Comparison of ENCODE assay signal across 9 cellular contexts in genomic region chr7:98879989-98880337, GRCh38. TPM values are rescaled to one million over a fixed set of nuclear protein-coding genes. Genes with fewer than 3 reads are reported as not detected.
DNase-seq lines count a peak whose midpoint lies in the region; ATAC-seq, FAIRE-seq and TF ChIP-seq lines count a peak whose summit lies in the region.
"Had no signal": no experiment of that assay in that cellular context is flagged by ENCODE, and none has a peak within 500 bp of the region (broad histone marks: within the 10 kb centered on the region; RNA-seq: fewer than 3 reads in every experiment).

No MANE protein-coding gene starts in this region.

- H3K27me3 Mint-ChIP-seq in activated naive CD4-positive, alpha-beta T cell treated with anti-CD3 and anti-CD28 coated beads for 36 hours (ENCODE audit: low read depth): no peaks in the 10 kb centered on the region
- H3K27me3 Mint-ChIP-seq in activated naive CD8-positive, alpha-beta T cell treated with anti-CD3 and anti-CD28 coated beads, Interleukin-2, amount 10 ng/mL, durations not matched to agents 7 days and 5 days: no peaks in the 10 kb centered on the region

- WGBS in HepG2 (ENCODE audit: low lambda C conversion rate): 66% methylated on average over 6 of the region's 9 CpGs

- peak overlapping the region; percentile 87 for H3K27ac ChIP-seq in HepG2 (ENCODE audit: extremely low read length, insufficient read depth, low read length)
- H3K27ac ChIP-seq in thoracic aorta: peak overlapping the region in 1 of 2 donors; percentile 92

- H3K4me1 Mint-ChIP-seq in activated naive CD4-positive, alpha-beta T cell treated with anti-CD3 and anti-CD28 coated beads for 36 hours (ENCODE audit: low read depth): peaks cover 33% of the 10 kb centered on the region
- H3K4me1 Mint-ChIP-seq in activated naive CD8-positive, alpha-beta T cell treated with anti-CD3 and anti-CD28 coated beads, Interleukin-2, amount 10 ng/mL, durations not matched to agents 7 days and 5 days: peaks cover 15% of the 10 kb centered on the region

- H3K27ac Mint-ChIP-seq in activated naive CD4-positive, alpha-beta T cell treated with anti-CD3 and anti-CD28 coated beads for 36 hours: peak overlapping the region; percentile 94
- peak overlapping the region; percentile 94 for H3K27ac Mint-ChIP-seq in activated naive CD8-positive, alpha-beta T cell treated with anti-CD3 and anti-CD28 coated beads, Interleukin-2, amount 10 ng/mL, durations not matched to agents 7 days and 5 days

- no peak for FAIRE-seq in HepG2 (lab: Jason Lieb, UNC)
- FAIRE-seq: urothelium cell line had no signal

- CTCF ChIA-PET in activated naive CD4-positive, alpha-beta T cell treated with anti-CD3 and anti-CD28 coated beads for 36 hours (lab: Charles Lee): interaction anchor here (0.6 to 2.1 kb wide), 5 partner anchors 8 to 676 kb away, joined by 3 to 5 read pairs (median 3); no protein-coding TSS in a partner anchor
- CTCF ChIA-PET in HepG2 (lab: Yijun Ruan, JAX; ENCODE audit: low intra/inter-chr PET ratio, low total read pairs): no interaction called here

- H3K4me3 ChIP-seq in HepG2 (replicated peaks in 1 of 3; ENCODE audit: insufficient read depth in 1 of 3, low read depth in 2 of 3, low read length in 3 of 3) (peak overlapping the region; percentile 89 to 100 (median 97); a peak in 5 of 6 replicates), thoracic aorta (peak overlapping the region; percentile 99)

- no peaks in the 10 kb centered on the region for H3K9me3 Mint-ChIP-seq in activated naive CD4-positive, alpha-beta T cell treated with anti-CD3 and anti-CD28 coated beads for 36 hours
- H3K9me3 Mint-ChIP-seq in activated naive CD8-positive, alpha-beta T cell treated with anti-CD3 and anti-CD28 coated beads, Interleukin-2, amount 10 ng/mL, durations not matched to agents 7 days and 5 days: no peaks in the 10 kb centered on the region

- H3K4me1 ChIP-seq in HepG2 (ENCODE audit: insufficient read depth, low read length) (peaks cover 40% of the 10 kb centered on the region), thoracic aorta (ENCODE audit: control insufficient read depth in 1 of 2, low read depth in 2 of 2) (peaks cover 9 to 20% of the 10 kb centered on the region in 2 donors)

- peak overlapping the region; percentile 93 for H3K4me2 ChIP-seq in HepG2 (ENCODE audit: low read depth, low read length)

- ATAC-seq in activated naive CD8-positive, alpha-beta T cell treated with anti-CD3 and anti-CD28 coated beads, Interleukin-2, amount 10 ng/mL, durations not matched to agents 7 days and 5 days (ENCODE audit: low read depth): no peak
- no peak for ATAC-seq in HepG2
- no peak for ATAC-seq in thoracic aorta (ENCODE audit: insufficient number of reproducible peaks, low FRiP score, low read depth)
- no peak for ATAC-seq in GM18858 (IDR thresholded peaks at IDR 0.05; ENCODE audit: unreplicated experiment)
- ATAC-seq in GM21529 (IDR thresholded peaks at IDR 0.05; ENCODE audit: unreplicated experiment): no peak

- peaks cover 27% of the 10 kb centered on the region for H3K36me3 Mint-ChIP-seq in activated naive CD4-positive, alpha-beta T cell treated with anti-CD3 and anti-CD28 coated beads for 36 hours (ENCODE audit: low read depth)
- peaks cover 8% of the 10 kb centered on the region for H3K36me3 Mint-ChIP-seq in activated naive CD8-positive, alpha-beta T cell treated with anti-CD3 and anti-CD28 coated beads, Interleukin-2, amount 10 ng/mL, durations not matched to agents 7 days and 5 days

- peaks cover 4% of the 10 kb centered on the region; the same call in 1 of the 2 replicates for H4K20me1 ChIP-seq in HepG2 (ENCODE audit: insufficient read depth, low read length)

- no peak for DNase-seq in activated naive CD4-positive, alpha-beta T cell treated with anti-CD3 and anti-CD28 coated beads for 36 hours
- DNase-seq in activated naive CD4-positive, alpha-beta T cell treated with anti-CD3 and anti-CD28 coated beads, Interleukin-2, amount 50 U/mL, for 16 hours: no peak
- DNase-seq in activated naive CD8-positive, alpha-beta T cell treated with anti-CD3 and anti-CD28 coated beads, Interleukin-2, amount 10 ng/mL, durations not matched to agents 7 days and 5 days: peak; percentile 42
- DNase-seq in HepG2 (ENCODE audit: low spot score) (no peak), thoracic aorta (ENCODE audit: low spot score) (no peak), NCI-H187 treated with DMSO at 0.1 percent for 48 hours (lab: John Stamatoyannopoulos, UW) (no peak)

- intact Hi-C loops in activated naive CD4-positive, alpha-beta T cell treated with anti-CD3 and anti-CD28 coated beads for 36 hours (cut with micrococcal nuclease): loop anchor here (1.0 to 5.0 kb wide), 7 partner anchors 10 to 908 kb away; partner anchors contain the start of genes ARPC1A, BAIAP2L1, BRI3 and TMEM130
- intact Hi-C loops in HepG2 (cut with micrococcal nuclease; ENCODE audit: unreplicated experiment): loop anchor here (2.0 kb wide), 1 partner anchor 43 kb away; no protein-coding TSS in a partner anchor

- POLR2A ChIA-PET in activated naive CD8-positive, alpha-beta T cell treated with anti-CD3 and anti-CD28 coated beads, Interleukin-2, amount 10 ng/mL, durations not matched to agents 7 days and 5 days (lab: Charles Lee): interaction anchor here (0.6 to 1.0 kb wide), 4 partner anchors 9 to 120 kb away, joined by 3 to 4 read pairs (median 3); partner anchors contain the start of gene TMEM130
- POLR2A ChIA-PET in HepG2 (lab: Yijun Ruan, JAX): interaction anchor here (2.8 kb wide), 1 partner anchor 462 kb away, joined by 11 read pairs; no protein-coding TSS in a partner anchor

- no peak overlapping the region for H2AFZ ChIP-seq in HepG2 (ENCODE audit: low read length)

- peaks cover 1 to 9% of the 10 kb centered on the region in 2 experiments; a peak in 2 of 5 replicates for H3K27me3 ChIP-seq in HepG2 (ENCODE audit: control insufficient read depth in 1 of 2, insufficient read depth in 2 of 2, low read length in 2 of 2)
- H3K27me3 ChIP-seq in thoracic aorta (replicated peaks; ENCODE audit: insufficient read depth): no peaks in the 10 kb centered on the region

- TF ChIP-seq POLR2A in HepG2 (IDR thresholded peaks at IDR 0.05; ENCODE audit: insufficient read depth in 1 of 2, low read depth in 2 of 2, low read length in 2 of 2): no peak

- H3K79me2 ChIP-seq in HepG2 (ENCODE audit: insufficient read depth, low read length): peaks cover 25% of the 10 kb centered on the region

- no peak for TF ChIP-seq RAD21 in HepG2 (CRISPR knock-in tag; IDR thresholded peaks at IDR 0.05)

- in situ Hi-C loops in HepG2 (cut with HindIII; ENCODE audit: extremely low pct_ligation_motif_present, low pct_unique_long_range_greater_than_20kb): no loop called here

- H3K9ac ChIP-seq in HepG2 (ENCODE audit: insufficient read depth, low read depth, low read length): peak overlapping the region; percentile 95

- H3K9me3 ChIP-seq in HepG2 (ENCODE audit: low read length): no peaks in the 10 kb centered on the region
- H3K9me3 ChIP-seq in thoracic aorta: no peaks in the 10 kb centered on the region

- no TSS peak for BruUV-seq in HepG2 (replicated peaks; lab: Mats Ljungman, UMichigan)

- TF ChIP-seq EP300 in HepG2 (IDR thresholded peaks at IDR 0.05; ENCODE audit: low read depth in 2 of 2, low read length in 2 of 2) (no peak), HepG2 (CRISPR knock-in tag; IDR thresholded peaks at IDR 0.05; ENCODE audit: borderline replicate concordance) (no peak)

- peak overlapping the region; percentile 88 for H3K4me3 Mint-ChIP-seq in activated naive CD4-positive, alpha-beta T cell treated with anti-CD3 and anti-CD28 coated beads for 36 hours
- peak overlapping the region; percentile 91 for H3K4me3 Mint-ChIP-seq in activated naive CD8-positive, alpha-beta T cell treated with anti-CD3 and anti-CD28 coated beads, Interleukin-2, amount 10 ng/mL, durations not matched to agents 7 days and 5 days

- H3K36me3 ChIP-seq in HepG2 (replicated peaks in 1 of 2; ENCODE audit: control insufficient read depth in 1 of 2, insufficient read depth in 2 of 2, low read length in 2 of 2): peaks cover 14 to 38% of the 10 kb centered on the region in 2 experiments
- H3K36me3 ChIP-seq in thoracic aorta: peaks cover 24% of the 10 kb centered on the region

- TF ChIP-seq CTCF in HepG2 (CRISPR knock-in tag; IDR thresholded peaks at IDR 0.05): no peak
- TF ChIP-seq CTCF in thoracic aorta (IDR thresholded peaks at IDR 0.05): no peak

RNA-seq across cellular contexts. Expression of gene TRRAP, which starts 1.6 kb away (rescaled TPM):
- total RNA-seq in activated naive CD4-positive, alpha-beta T cell treated with anti-CD3 and anti-CD28 coated beads for 36 hours: 10 to 100 TPM; 33.5 to 37.4 TPM
- total RNA-seq in activated naive CD8-positive, alpha-beta T cell treated with anti-CD3 and anti-CD28 coated beads, Interleukin-2, amount 10 ng/mL, durations not matched to agents 7 days and 5 days: 10 to 100 TPM; 57.4 to 60.0 TPM
- total RNA-seq in HepG2 (2016; rRNA removed; fragmentation: Illumina TruSeq; extraction: Trizol) (10.5 and 21.3 TPM in 2 replicates), thoracic aorta (10 to 100 TPM; 44.8 to 49.5 TPM)
- 3.5 and 3.8 TPM in 2 replicates for total RNA-seq in HepG2 (2016; cell fraction: cytosol; rRNA removed; fragmentation: Illumina TruSeq; extraction: Trizol; ENCODE audit: low read depth)
- total RNA-seq in HepG2 (2016; cell fraction: insoluble cytoplasmic fraction; rRNA removed; fragmentation: Illumina TruSeq; extraction: Trizol): 9.6 and 18.3 TPM in 2 replicates
- 6.8 and 6.9 TPM in 2 replicates for total RNA-seq in HepG2 (2016; cell fraction: membrane; rRNA removed; fragmentation: Illumina TruSeq; extraction: Trizol)
- total RNA-seq in HepG2 (2016; cell fraction: nucleus; rRNA removed; fragmentation: Illumina TruSeq; extraction: Trizol): 22.4 and 25.4 TPM in 2 replicates
- polyA plus RNA-seq in HepG2 (2011; rRNA removed): 8.6 and 9.5 TPM in 2 replicates
- 8.9 and 9.3 TPM in 2 replicates for polyA plus RNA-seq in HepG2 (2011; cell fraction: cytosol; rRNA removed)
- 26.9 and 30.9 TPM in 2 replicates for polyA plus RNA-seq in HepG2 (2011; cell fraction: nucleus; rRNA removed)
- polyA plus RNA-seq in HepG2 (2012): 13.4 and 13.9 TPM in 2 replicates
- polyA plus RNA-seq in HepG2 (2016; cell fraction: cytosol; fragmentation: Illumina TruSeq; extraction: Trizol; ENCODE audit: low read depth): 0.68 and 0.73 TPM in 2 replicates
- 12.7 and 17.5 TPM in 2 replicates for polyA plus RNA-seq in HepG2 (2016; cell fraction: insoluble cytoplasmic fraction; fragmentation: Illumina TruSeq; extraction: Trizol; ENCODE audit: low read depth)
- 1.4 and 1.6 TPM in 2 replicates for polyA plus RNA-seq in HepG2 (2016; cell fraction: membrane; fragmentation: Illumina TruSeq; extraction: Trizol; ENCODE audit: low read depth)
- 26.9 and 27.3 TPM in 2 replicates for polyA plus RNA-seq in HepG2 (2016; cell fraction: nucleus; fragmentation: Illumina TruSeq; extraction: Trizol; ENCODE audit: insufficient read depth, low read depth)
- polyA minus RNA-seq in HepG2 (2011; rRNA and poly(A)+ RNA removed; ENCODE audit: low replicate concordance): 41.8 and 47.7 TPM in 2 replicates
- polyA minus RNA-seq in HepG2 (2011; cell fraction: cytosol; rRNA and poly(A)+ RNA removed): 25.9 and 27.0 TPM in 2 replicates
- polyA minus RNA-seq in HepG2 (2011; cell fraction: nucleus; rRNA and poly(A)+ RNA removed): 44.8 and 46.1 TPM in 2 replicates

RNA-seq across cellular contexts. Expression of gene TMEM130, which starts 10.1 kb away (rescaled TPM):
- under 1 TPM in 1 of 2 experiments, not detected in 1; 0.10 TPM for total RNA-seq in activated naive CD4-positive, alpha-beta T cell treated with anti-CD3 and anti-CD28 coated beads for 36 hours
- not detected for total RNA-seq in activated naive CD8-positive, alpha-beta T cell treated with anti-CD3 and anti-CD28 coated beads, Interleukin-2, amount 10 ng/mL, durations not matched to agents 7 days and 5 days
- total RNA-seq in HepG2 (2016; rRNA removed; fragmentation: Illumina TruSeq; extraction: Trizol) (not detected in 2 replicates), thoracic aorta (10 to 100 TPM; 26.2 to 57.0 TPM)
- total RNA-seq in HepG2 (2016; cell fraction: cytosol; rRNA removed; fragmentation: Illumina TruSeq; extraction: Trizol; ENCODE audit: low read depth): not detected in 2 replicates
- total RNA-seq in HepG2 (2016; cell fraction: insoluble cytoplasmic fraction; rRNA removed; fragmentation: Illumina TruSeq; extraction: Trizol): not detected in 2 replicates
- not detected in 2 replicates for total RNA-seq in HepG2 (2016; cell fraction: membrane; rRNA removed; fragmentation: Illumina TruSeq; extraction: Trizol)
- not detected in 2 replicates for total RNA-seq in HepG2 (2016; cell fraction: nucleus; rRNA removed; fragmentation: Illumina TruSeq; extraction: Trizol)
- polyA plus RNA-seq in HepG2 (2011; rRNA removed): not detected in 2 replicates
- polyA plus RNA-seq in HepG2 (2011; cell fraction: cytosol; rRNA removed): not detected in 2 replicates
- not detected in 2 replicates for polyA plus RNA-seq in HepG2 (2011; cell fraction: nucleus; rRNA removed)
- polyA plus RNA-seq in HepG2 (2012): not detected in 2 replicates
- not detected in 2 replicates for polyA plus RNA-seq in HepG2 (2016; cell fraction: cytosol; fragmentation: Illumina TruSeq; extraction: Trizol; ENCODE audit: low read depth)
- polyA plus RNA-seq in HepG2 (2016; cell fraction: insoluble cytoplasmic fraction; fragmentation: Illumina TruSeq; extraction: Trizol; ENCODE audit: low read depth): not detected in 2 replicates
- not detected in 2 replicates for polyA plus RNA-seq in HepG2 (2016; cell fraction: membrane; fragmentation: Illumina TruSeq; extraction: Trizol; ENCODE audit: low read depth)
- polyA plus RNA-seq in HepG2 (2016; cell fraction: nucleus; fragmentation: Illumina TruSeq; extraction: Trizol; ENCODE audit: insufficient read depth, low read depth): not detected in 2 replicates
- polyA minus RNA-seq in HepG2 (2011; rRNA and poly(A)+ RNA removed; ENCODE audit: low replicate concordance): not detected in 2 replicates
- polyA minus RNA-seq in HepG2 (2011; cell fraction: cytosol; rRNA and poly(A)+ RNA removed): not detected in 2 replicates
- not detected in 2 replicates for polyA minus RNA-seq in HepG2 (2011; cell fraction: nucleus; rRNA and poly(A)+ RNA removed)

Comparison
In these comparisons a context has a peak if more than half of its experiments do, and no peak if none do; other contexts are left out.
1. RNA of gene TMEM130, which starts 10.1 kb away (total RNA-seq): 26.2 to 57.0 TPM in thoracic aorta; 0.10 TPM in activated naive CD4-positive, alpha-beta T cell treated with anti-CD3 and anti-CD28 coated beads for 36 hours, not detected in activated naive CD8-positive, alpha-beta T cell treated with anti-CD3 and anti-CD28 coated beads, Interleukin-2, amount 10 ng/mL, durations not matched to agents 7 days and 5 days and not detected in HepG2; every median in the first group is over 10 times any median in the second.